ENCODE assay signal across 14 cellular contexts in genomic region chr21:42559326-42559725, GRCh38. TPM values are rescaled to one million over a fixed set of nuclear protein-coding genes. Genes with fewer than 3 reads are reported as not detected.
A peak's percentile ranks its signal among the peaks of the same experiment; 100 is the strongest.
DNase-seq lines count a peak whose midpoint lies in the region; ATAC-seq and TF ChIP-seq lines count a peak whose summit lies in the region.
"Had no signal": no experiment of that assay in that cellular context is flagged by ENCODE, and none has a peak within 500 bp of the region (broad histone marks: within the 10 kb centered on the region; RNA-seq: fewer than 3 reads in every experiment).

No MANE protein-coding gene starts in this region.

- intact Hi-C loops in transverse colon (cut with DNase I; ENCODE audit: low total_unique reads) = no loop called here

- DNase-seq in activated effector memory CD4-positive, alpha-beta T cell treated with anti-CD3 and anti-CD28 coated beads, Interleukin-2, amount 50 U/mL, for 16 hours = peak; percentile 45
- DNase-seq in activated effector memory CD4-positive, alpha-beta T cell treated with Interleukin-2 at 50 U/mL for 16 hours = no peak
- no peak for DNase-seq in mesothelial cell of epicardium (ENCODE audit: low spot score in 2 of 2, unreplicated experiment in 2 of 2)
- DNase-seq in transverse colon = peak; percentile 1
- no peak for DNase-seq in SHP77 (lab: John Stamatoyannopoulos, UW)
- DNase-seq in NCI-H2081 treated with DMSO at 0.1 percent for 48 hours (lab: John Stamatoyannopoulos, UW) = no peak
- DNase-seq: COR-L47, H7, MG63, NCI-H1092 treated with DMSO at 0.1 percent for 48 hours, NCI-H187 treated with DMSO at 0.1 percent for 48 hours had no signal

- peak; percentile 13 for TF ChIP-seq CTCF in mesothelial cell of epicardium (IDR thresholded peaks at IDR 0.05; ENCODE audit: unreplicated experiment)
- no peak for TF ChIP-seq CTCF in transverse colon (IDR thresholded peaks at IDR 0.05)

- no peaks in the 10 kb centered on the region for H3K27me3 ChIP-seq in transverse colon
- H3K27me3 ChIP-seq: MG63 had no signal

- H3K27ac Mint-ChIP-seq in activated T-helper 17 cell treated with anti-CD3 and anti-CD28 coated beads, Interleukin-2, amount 50 U/mL, for 72 hours = peak overlapping the region; percentile 2
- H3K27ac Mint-ChIP-seq in mesothelial cell of epicardium = no peak overlapping the region

- no peak overlapping the region for H3K4me3 ChIP-seq in transverse colon
- H3K4me3 ChIP-seq: MG63 had no signal

- ATAC-seq in activated T-helper 17 cell treated with anti-CD3 and anti-CD28 coated beads, Interleukin-2, amount 50 U/mL, for 72 hours (replicated peaks) = no peak
- ATAC-seq in HG02623 (IDR thresholded peaks at IDR 0.05; ENCODE audit: unreplicated experiment) = no peak

- TF ChIP-seq POLR2A in transverse colon (IDR thresholded peaks at IDR 0.05) = no peak

- no peaks in the 10 kb centered on the region for H3K27me3 Mint-ChIP-seq in activated T-helper 17 cell treated with anti-CD3 and anti-CD28 coated beads, Interleukin-2, amount 50 U/mL, for 72 hours
- H3K27me3 Mint-ChIP-seq in mesothelial cell of epicardium (ENCODE audit: low read depth) = no peaks in the 10 kb centered on the region

- peaks cover 0 to 36% (median 17%) of the 10 kb centered on the region in 4 donors for H3K36me3 ChIP-seq in transverse colon
- H3K36me3 ChIP-seq: MG63 had no signal

- H3K27ac ChIP-seq in transverse colon = no peak overlapping the region

- TF ChIP-seq EP300 in transverse colon (IDR thresholded peaks at IDR 0.05; ENCODE audit: low read depth) = no peak

- H3K4me3 Mint-ChIP-seq in activated T-helper 17 cell treated with anti-CD3 and anti-CD28 coated beads, Interleukin-2, amount 50 U/mL, for 72 hours = no peak overlapping the region
- no peak overlapping the region for H3K4me3 Mint-ChIP-seq in mesothelial cell of epicardium
- H3K4me3 Mint-ChIP-seq: CD14-positive monocyte had no signal

- WGBS in transverse colon (ENCODE audit: low coverage in 1 of 2), 2 donors = 96 to 97% methylated on average over 4 to 13 of the region's 13 CpGs

- no peaks in the 10 kb centered on the region for H3K9me3 Mint-ChIP-seq in activated T-helper 17 cell treated with anti-CD3 and anti-CD28 coated beads, Interleukin-2, amount 50 U/mL, for 72 hours
- H3K9me3 Mint-ChIP-seq in mesothelial cell of epicardium = no peaks in the 10 kb centered on the region
- H3K9me3 Mint-ChIP-seq: CD14-positive monocyte had no signal

- no peaks in the 10 kb centered on the region for H3K4me1 Mint-ChIP-seq in activated T-helper 17 cell treated with anti-CD3 and anti-CD28 coated beads, Interleukin-2, amount 50 U/mL, for 72 hours
- no peaks in the 10 kb centered on the region for H3K4me1 Mint-ChIP-seq in mesothelial cell of epicardium
- H3K4me1 Mint-ChIP-seq: CD14-positive monocyte had no signal

- H3K9me3 ChIP-seq in transverse colon = no peaks in the 10 kb centered on the region
- H3K9me3 ChIP-seq: MG63 had no signal

- in situ Hi-C loops in transverse colon (cut with MboI; ENCODE audit: low pct_ligation_motif_present in 1 of 4, low pct_unique_long_range_greater_than_20kb in 1 of 4, low sequenced_read_pairs in 3 of 4) = loop anchor here in 1 of 4 donors (25.0 kb wide), 1 partner anchor 247 kb away; the partner anchor contains the start of gene TFF3

- peaks cover 87% of the 10 kb centered on the region for H3K36me3 Mint-ChIP-seq in activated T-helper 17 cell treated with anti-CD3 and anti-CD28 coated beads, Interleukin-2, amount 50 U/mL, for 72 hours (ENCODE audit: low read depth)
- H3K36me3 Mint-ChIP-seq in mesothelial cell of epicardium = peaks cover 5% of the 10 kb centered on the region

- H3K4me1 ChIP-seq in transverse colon = peaks cover 0 to 4% (median 0%) of the 10 kb centered on the region in 4 donors

RNA-seq across cellular contexts. Expression of gene SLC37A1, which starts 45.7 kb away (rescaled TPM):
- 10 to 100 TPM in 1 of 2 donors, 1 to 10 TPM in 1; 3.8 to 17.7 TPM for total RNA-seq in activated T-helper 17 cell treated with anti-CD3 and anti-CD28 coated beads, Interleukin-2, amount 50 U/mL, for 72 hours
- total RNA-seq in mesothelial cell of epicardium = 13.0 to 15.9 TPM (median 14.8 TPM) in 3 replicates
- 100 to 1,000 TPM in 3 of 4 donors, 10 to 100 TPM in 1; 80.8 to 139 (median 117) TPM for total RNA-seq in transverse colon

Comparison
In these comparisons a context has a peak if more than half of its experiments do, and no peak if none do; other contexts are left out.
1. DNase-seq: peak in activated effector memory CD4-positive, alpha-beta T cell treated with anti-CD3 and anti-CD28 coated beads, Interleukin-2, amount 50 U/mL, for 16 hours (single experiment) and transverse colon (single experiment); none in activated effector memory CD4-positive, alpha-beta T cell treated with Interleukin-2 at 50 U/mL for 16 hours (single experiment), mesothelial cell of epicardium (0 of 2), SHP77 (0 of 2) and NCI-H2081 treated with DMSO at 0.1 percent for 48 hours (single experiment).